Comparison of ENCODE assay signal across 17 cellular contexts in the genomic region with DNA sequence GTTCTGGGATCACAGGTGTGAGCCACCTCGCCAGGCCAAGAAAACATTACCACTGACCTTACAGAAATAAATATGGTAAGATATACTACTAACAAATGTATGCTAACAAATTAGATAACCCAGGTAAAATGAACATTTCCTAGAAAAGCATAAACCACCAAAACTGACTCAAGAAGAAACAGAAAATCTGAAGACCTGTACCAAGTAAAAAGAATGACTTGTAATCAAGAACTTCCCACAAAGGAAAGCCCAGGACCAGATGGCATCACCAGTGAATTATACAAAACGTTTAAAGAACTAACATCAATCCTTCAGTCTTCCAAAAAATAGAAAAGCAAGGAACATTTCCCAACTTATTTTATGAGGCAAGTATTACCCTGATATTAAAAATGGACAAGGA.
"Had no signal": no experiment of that assay in that cellular context is flagged by ENCODE, and none has a peak within 500 bp of the region (broad histone marks: within the 10 kb centered on the region; RNA-seq: fewer than 3 reads in every experiment).

No MANE protein-coding gene starts in this region.

- H3K4me1 Mint-ChIP-seq: mesothelial cell of epicardium had no signal

- H3K27ac Mint-ChIP-seq: activated naive CD4-positive, alpha-beta T cell treated with anti-CD3 and anti-CD28 coated beads, Interleukin-2, amount 10 ng/mL, durations not matched to agents 7 days and 5 days; dendritic cell treated with granulocyte-macrophage colony-stimulating factor and Interleukin-4, amounts not matched to agents 40 ng/mL and 50 ng/mL, for 4 days; mesothelial cell of epicardium; T-helper 1 cell treated with Interleukin-12 subunit alpha and Interleukin-12 subunit beta and Interleukin-4 antibody, amounts not matched to agents 30 μg/mL and 1 μg/mL, for 36 hours had no signal

- ATAC-seq: activated CD4-positive, CD25-positive, alpha-beta regulatory T cell treated with anti-CD3 and anti-CD28 coated beads, Interleukin-2, amount 50 U/mL, for 24 hours; gastroesophageal sphincter; heart left ventricle; left lobe of liver had no signal

- H3K27me3 Mint-ChIP-seq: activated naive CD4-positive, alpha-beta T cell treated with anti-CD3 and anti-CD28 coated beads, Interleukin-2, amount 10 ng/mL, durations not matched to agents 7 days and 5 days; dendritic cell treated with granulocyte-macrophage colony-stimulating factor and Interleukin-4, amounts not matched to agents 40 ng/mL and 50 ng/mL, for 4 days had no signal

- DNase-seq: activated CD4-positive, alpha-beta T cell treated with anti-CD3 and anti-CD28 coated beads, Interleukin-2, amount 50 U/mL, for 4 hours; activated naive CD4-positive, alpha-beta T cell treated with anti-CD3 and anti-CD28 coated beads, Interleukin-2, amount 10 ng/mL, durations not matched to agents 7 days and 5 days; amniotic stem cell; effector CD8-positive, alpha-beta T cell; heart left ventricle; kidney; occipital lobe; posterior cingulate gyrus; stimulated activated CD4-positive, alpha-beta T cell treated with anti-CD3 and anti-CD28 coated beads, Interleukin-2, amount 100 ng/mL, for 24 hours; testis; upper lobe of left lung had no signal

- H3K4me3 Mint-ChIP-seq: activated naive CD4-positive, alpha-beta T cell treated with anti-CD3 and anti-CD28 coated beads, Interleukin-2, amount 10 ng/mL, durations not matched to agents 7 days and 5 days; dendritic cell treated with granulocyte-macrophage colony-stimulating factor and Interleukin-4, amounts not matched to agents 40 ng/mL and 50 ng/mL, for 4 days; mesothelial cell of epicardium; T-helper 1 cell treated with Interleukin-12 subunit alpha and Interleukin-12 subunit beta and Interleukin-4 antibody, amounts not matched to agents 30 μg/mL and 1 μg/mL, for 36 hours had no signal
